ENCODE assay signal across 18 cellular contexts in the genomic region with DNA sequence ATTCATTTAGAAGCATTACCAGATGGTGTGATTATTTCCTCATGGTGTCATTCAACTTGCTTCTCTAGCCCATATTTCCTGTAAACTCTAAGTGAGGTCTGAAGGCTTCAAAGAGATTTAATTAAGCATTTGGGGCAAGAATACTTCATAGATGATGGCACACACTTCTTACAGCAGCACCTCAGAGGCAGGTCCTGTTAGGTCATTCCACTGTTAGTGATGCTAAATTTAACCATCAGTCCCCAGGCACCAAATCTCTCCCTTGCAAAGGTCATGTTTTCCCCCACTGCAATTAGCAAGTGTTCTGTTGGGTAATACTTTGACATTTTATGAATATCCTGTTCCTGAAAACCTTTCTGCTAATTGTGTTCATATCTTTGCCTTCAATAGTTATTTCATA.
DNase-seq lines count a peak whose midpoint lies in the region; TF ChIP-seq lines count a peak whose summit lies in the region.
"Had no signal": no experiment of that assay in that cellular context is flagged by ENCODE, and none has a peak within 500 bp of the region (broad histone marks: within the 10 kb centered on the region; RNA-seq: fewer than 3 reads in every experiment).

No MANE protein-coding gene starts in this region.

- no peak overlapping the region for H3K9ac ChIP-seq in BLaER1

- peak; percentile 55 for DNase-seq in G401 (ENCODE audit: low spot score)
- peak; percentile 40 for DNase-seq in cerebellar cortex (ENCODE audit: low spot score)
- no peak for DNase-seq in right atrium auricular region (ENCODE audit: low spot score)
- no peak for DNase-seq in uterus
- no peak for DNase-seq in HK-2 (ENCODE audit: unreplicated experiment)
- no peak for DNase-seq in PC-9
- DNase-seq: AML-193; CD8-positive, alpha-beta memory T cell; DND-41; GF-D8; KG1; NCI-H1105; NCI-H1694 treated with DMSO at 0.1 percent for 48 hours; NCI-H446 treated with DMSO at 0.1 percent for 48 hours; RPMI8226 had no signal

- no peak for TF ChIP-seq POLR2A in uterus (IDR thresholded peaks at IDR 0.05)

- H3K4me2 ChIP-seq in BLaER1 (0 out of 2 replicates have a peak overlapping the region, but pooled peaks have one; percentile 22), PC-9 (no peak overlapping the region)
- H3K4me2 ChIP-seq: GM23338 had no signal

- no peaks in the 10 kb centered on the region; the same call in 1 of the 2 replicates for H3F3A ChIP-seq in PC-9 (ENCODE audit: insufficient read depth, low read depth)

- H2AFZ ChIP-seq in PC-9 = no peak overlapping the region
- H2AFZ ChIP-seq: GM23338 had no signal

- H3K4me1 ChIP-seq in BLaER1 (peaks cover 21% of the 10 kb centered on the region), right atrium auricular region (peaks cover 0 to 16% of the 10 kb centered on the region in 2 donors), uterus (no peaks in the 10 kb centered on the region), PC-9 (replicated peaks; ENCODE audit: insufficient read depth) (peaks cover 5% of the 10 kb centered on the region)
- H3K4me1 ChIP-seq: SJSA1 had no signal

- H3K27me3 ChIP-seq in BLaER1 (no peaks in the 10 kb centered on the region), right atrium auricular region (no peaks in the 10 kb centered on the region), uterus (no peaks in the 10 kb centered on the region), PC-9 (ENCODE audit: insufficient read depth, low read depth) (no peaks in the 10 kb centered on the region)
- H3K27me3 ChIP-seq: SJSA1 had no signal

- POLR2A ChIA-PET in PC-9 (lab: Charles Lee; ENCODE audit: unreplicated experiment) = no interaction called here

- peaks cover 96% of the 10 kb centered on the region for H3K36me3 ChIP-seq in BLaER1
- no peaks in the 10 kb centered on the region for H3K36me3 ChIP-seq in right atrium auricular region
- no peaks in the 10 kb centered on the region for H3K36me3 ChIP-seq in uterus
- no peaks in the 10 kb centered on the region for H3K36me3 ChIP-seq in PC-9 (ENCODE audit: low read depth)

- TF ChIP-seq CTCF in right atrium auricular region (IDR thresholded peaks at IDR 0.05) (no peak), uterus (IDR thresholded peaks at IDR 0.05) (no peak), PC-9 (conservative IDR thresholded peaks at IDR 0.05) (no peak)

- 0 out of 2 replicates have a peak, but pooled peaks cover 6% of the 10 kb centered on the region for H3K79me2 ChIP-seq in PC-9 (ENCODE audit: low read depth)

- no peaks in the 10 kb centered on the region for H3K9me2 ChIP-seq in PC-9 (ENCODE audit: insufficient read depth)

- H3K4me3 ChIP-seq in BLaER1 (no peak overlapping the region), right atrium auricular region (no peak overlapping the region), uterus (no peak overlapping the region), PC-9 (no peak overlapping the region)
- H3K4me3 ChIP-seq: GM23338, SJSA1 had no signal

- intact Hi-C loops in uterus (cut with DNase I; ENCODE audit: low total_unique reads) = no loop called here
- intact Hi-C loops in PC-9 (cut with micrococcal nuclease; ENCODE audit: unreplicated experiment) = no loop called here

- H3K27ac ChIP-seq in BLaER1 (no peak overlapping the region), right atrium auricular region (peak overlapping the region; percentile 19 to 48), uterus (no peak overlapping the region), PC-9 (no peak overlapping the region)
- H3K27ac ChIP-seq: SJSA1 had no signal

- CTCF ChIA-PET in PC-9 (lab: Charles Lee) = no interaction called here

- in situ Hi-C loops in G401 (cut with HindIII; ENCODE audit: low sequenced_read_pairs) = no loop called here

- BruUV-seq in PC-9 (replicated peaks; lab: Mats Ljungman, UMichigan) = no TSS peak

- H4K20me1 ChIP-seq in BLaER1 (no peaks in the 10 kb centered on the region; the same call in 1 of the 2 replicates), PC-9 (ENCODE audit: insufficient read depth) (no peaks in the 10 kb centered on the region)

- no peaks in the 10 kb centered on the region for H3K9me3 ChIP-seq in BLaER1
- no peaks in the 10 kb centered on the region for H3K9me3 ChIP-seq in right atrium auricular region
- H3K9me3 ChIP-seq in uterus = no peaks in the 10 kb centered on the region
- H3K9me3 ChIP-seq in PC-9 (ENCODE audit: insufficient read depth, low read depth) = no peaks in the 10 kb centered on the region
- H3K9me3 ChIP-seq: SJSA1 had no signal

Comparison
In these comparisons a context has a peak if more than half of its experiments do, and no peak if none do; other contexts are left out.
1. H3K27ac ChIP-seq: peak in right atrium auricular region (2 of 2); none in BLaER1 (single experiment), uterus (0 of 2) and PC-9 (single experiment).
2. DNase-seq: peak in G401 (single experiment) and cerebellar cortex (single experiment); none in right atrium auricular region (single experiment), uterus (0 of 2), HK-2 (single experiment) and PC-9 (0 of 2).